In genomic region chr18:33495278-33495677, GRCh38 we compare ENCODE assay signal across 8 cellular contexts. TPM values are rescaled to one million over a fixed set of nuclear protein-coding genes. Genes with fewer than 3 reads are reported as not detected.
DNase-seq lines count a peak whose midpoint lies in the region; ATAC-seq and TF ChIP-seq lines count a peak whose summit lies in the region.

No MANE protein-coding gene starts in this region.

- intact Hi-C loops in uterus (cut with DNase I; ENCODE audit: low total_unique reads) = no loop called here

- TF ChIP-seq POLR2A in uterus (IDR thresholded peaks at IDR 0.05) = no peak

- in situ Hi-C loops in KBM-7 (cut with MboI; ENCODE audit: low pct_unique_long_range_greater_than_20kb, low sequenced_read_pairs) = no loop called here

- H3K9me3 ChIP-seq in thoracic aorta = no peaks in the 10 kb centered on the region
- no peaks in the 10 kb centered on the region for H3K9me3 ChIP-seq in uterus

- ATAC-seq in thoracic aorta (ENCODE audit: insufficient number of reproducible peaks, low FRiP score, low read depth) (no peak), HG02852 (IDR thresholded peaks at IDR 0.05; ENCODE audit: unreplicated experiment) (no peak)

- H3K36me3 ChIP-seq in thoracic aorta = no peaks in the 10 kb centered on the region
- no peaks in the 10 kb centered on the region for H3K36me3 ChIP-seq in uterus

- H3K27ac ChIP-seq in thoracic aorta = no peak overlapping the region
- H3K27ac ChIP-seq in uterus = no peak overlapping the region

- no peaks in the 10 kb centered on the region for H3K27me3 ChIP-seq in thoracic aorta (replicated peaks; ENCODE audit: insufficient read depth)
- H3K27me3 ChIP-seq in uterus = no peaks in the 10 kb centered on the region

- H3K4me3 ChIP-seq in GM12864 (ENCODE audit: low read depth, low read length) (no peak overlapping the region), thoracic aorta (no peak overlapping the region), uterus (no peak overlapping the region)

- DNase-seq in GM12864 (ENCODE audit: low read depth) (no peak), KBM-7 (peak; percentile 27), SHP77 treated with DMSO at 0.1 percent for 48 hours (lab: John Stamatoyannopoulos, UW) (peak; percentile 38), glomerular visceral epithelial cell (ENCODE audit: extremely low spot score) (peak; percentile 4), thoracic aorta (ENCODE audit: low spot score) (no peak), uterus (no peak), occipital lobe (lab: John Stamatoyannopoulos, UW) (no peak)

- no peaks in the 10 kb centered on the region for H3K4me1 ChIP-seq in thoracic aorta (ENCODE audit: control insufficient read depth in 1 of 2, low read depth in 2 of 2)
- H3K4me1 ChIP-seq in uterus = no peaks in the 10 kb centered on the region

- TF ChIP-seq CTCF in GM12864 (IDR thresholded peaks at IDR 0.05; ENCODE audit: low read depth, low read length, missing control alignments) (peak; percentile 46), thoracic aorta (IDR thresholded peaks at IDR 0.05) (peak; percentile 18), uterus (IDR thresholded peaks at IDR 0.05) (peak in 2 of 4 experiments; percentile 12 to 33)

RNA-seq across cellular contexts. Expression of gene CCDC178, which starts 54.8 kb away (rescaled TPM):
- total RNA-seq in thoracic aorta (1 to 10 TPM in 1 of 2 donors, not detected in 1; 1.6 TPM), uterus (10 to 100 TPM in 2 of 4 donors, 1 to 10 TPM in 2; 1.0 to 28.7 (median 8.8) TPM), occipital lobe (1.1 TPM)

Comparison
In these comparisons a context has a peak if more than half of its experiments do, and no peak if none do; other contexts are left out.
1. DNase-seq: peak in KBM-7 (single experiment), SHP77 treated with DMSO at 0.1 percent for 48 hours (single experiment) and glomerular visceral epithelial cell (single experiment); none in GM12864 (single experiment), thoracic aorta (single experiment), uterus (0 of 2) and occipital lobe (single experiment).